In genomic region chr13:28568286-28568685, GRCh38 we compare ENCODE assay signal across 9 cellular contexts.
A peak's percentile ranks its signal among the peaks of the same experiment; 100 is the strongest.
DNase-seq lines count a peak whose midpoint lies in the region; ATAC-seq and TF ChIP-seq lines count a peak whose summit lies in the region.
"Had no signal": no experiment of that assay in that cellular context is flagged by ENCODE, and none has a peak within 500 bp of the region (broad histone marks: within the 10 kb centered on the region; RNA-seq: fewer than 3 reads in every experiment).

No MANE protein-coding gene starts in this region.

- POLR2A ChIA-PET in A673 (lab: Charles Lee; ENCODE audit: low non-redundant PET) = no interaction called here

- intact Hi-C loops in A673 (cut with micrococcal nuclease; ENCODE audit: unreplicated experiment) = no loop called here

- no peak for TF ChIP-seq CTCF in A673 (conservative IDR thresholded peaks at IDR 0.05; ENCODE audit: low read depth, low read length)
- TF ChIP-seq CTCF in right atrium auricular region (IDR thresholded peaks at IDR 0.05) = no peak

- H3K27me3 ChIP-seq in A673 (replicated peaks; ENCODE audit: insufficient read depth, low read depth, low read length, poor library complexity) (no peaks in the 10 kb centered on the region), right atrium auricular region (no peaks in the 10 kb centered on the region)

- CTCF ChIA-PET in A673 (lab: Charles Lee) = no interaction called here

- no TSS peak for BruUV-seq in A673 (replicated peaks; lab: Mats Ljungman, UMichigan)

- H3K4me3 ChIP-seq in A673 (ENCODE audit: low read depth, low read length, poor library complexity, severe bottlenecking) = no peak overlapping the region
- no peak overlapping the region for H3K4me3 ChIP-seq in right atrium auricular region

- DNase-seq in A673 (ENCODE audit: low spot score) (peak; percentile 50), NCI-H774 (lab: John Stamatoyannopoulos, UW) (peak; percentile 1), right atrium auricular region (ENCODE audit: low spot score) (peak; percentile 73), iPS-NIHi7 (ENCODE audit: extremely low spot score) (no peak), occipital lobe (lab: John Stamatoyannopoulos, UW) (no peak)

- H3K36me3 ChIP-seq in A673 (ENCODE audit: insufficient read depth, low read length, poor library complexity, severe bottlenecking) = no peaks in the 10 kb centered on the region
- H3K36me3 ChIP-seq in right atrium auricular region = no peaks in the 10 kb centered on the region

- ATAC-seq in GM19463 (IDR thresholded peaks at IDR 0.05; ENCODE audit: unreplicated experiment) (peak; percentile 78), GM19452 (IDR thresholded peaks at IDR 0.05; ENCODE audit: unreplicated experiment) (no peak), HG02759 (IDR thresholded peaks at IDR 0.05; ENCODE audit: unreplicated experiment) (no peak)
- ATAC-seq: HCT116 had no signal

- H3K9me3 ChIP-seq in A673 (ENCODE audit: low read depth, low read length, poor library complexity, severe bottlenecking) = no peaks in the 10 kb centered on the region
- no peaks in the 10 kb centered on the region for H3K9me3 ChIP-seq in right atrium auricular region

- H3K4me1 ChIP-seq in A673 (ENCODE audit: insufficient read depth, low read length, poor library complexity, severe bottlenecking) (no peaks in the 10 kb centered on the region), right atrium auricular region (peaks cover 0 to 11% of the 10 kb centered on the region in 2 donors)

- H3K27ac ChIP-seq in A673 (ENCODE audit: low read depth, low read length, poor library complexity, severe bottlenecking) = no peak overlapping the region
- no peak overlapping the region for H3K27ac ChIP-seq in right atrium auricular region

Comparison
In these comparisons a context has a peak if more than half of its experiments do, and no peak if none do; other contexts are left out.
1. DNase-seq: peak in A673 (single experiment), NCI-H774 (single experiment) and right atrium auricular region (single experiment); none in iPS-NIHi7 (single experiment) and occipital lobe (single experiment).